8 cellular contexts compared by ENCODE assay signal in genomic region chr1:48093696-48094518, GRCh38.
DNase-seq lines count a peak whose midpoint lies in the region; ATAC-seq, FAIRE-seq and TF ChIP-seq lines count a peak whose summit lies in the region.

No MANE protein-coding gene starts in this region.

- H3K79me2 ChIP-seq in astrocyte (ENCODE audit: insufficient read depth, low read length) = no peaks in the 10 kb centered on the region

- H3K36me3 ChIP-seq in astrocyte (ENCODE audit: insufficient read depth, low read length) = no peaks in the 10 kb centered on the region

- no peak for FAIRE-seq in GM12892 (lab: Jason Lieb, UNC)
- FAIRE-seq in astrocyte (lab: Jason Lieb, UNC) = no peak

- no peaks in the 10 kb centered on the region for H3K36me3 Mint-ChIP-seq in astrocyte (ENCODE audit: low read depth, unreplicated experiment)

- no peak overlapping the region for H3K27ac ChIP-seq in astrocyte (ENCODE audit: low read depth, low read length)

- H3K27me3 ChIP-seq in astrocyte (ENCODE audit: insufficient read depth, low read length) = no peaks in the 10 kb centered on the region

- H3K9me3 Mint-ChIP-seq in astrocyte (ENCODE audit: unreplicated experiment) = peaks cover 11% of the 10 kb centered on the region

- DNase-seq in GM12892 (ENCODE audit: insufficient read length) = peak; percentile 59
- peak; percentile 67 for DNase-seq in NCI-H128 (lab: John Stamatoyannopoulos, UW; ENCODE audit: unreplicated experiment)
- DNase-seq in T-helper 2 cell = peak; percentile 17 to 65 (median 48)
- DNase-seq in astrocyte (ENCODE audit: low read depth) = peak; percentile 6
- DNase-seq in iris pigment epithelial cell (ENCODE audit: low read depth) = peak; percentile 50
- peak; percentile 65 to 73 for DNase-seq in stimulated activated CD4-positive, alpha-beta T cell treated with anti-CD3 and anti-CD28 coated beads, Interleukin-2, amount 100 ng/mL, for 48 hours

- no peaks in the 10 kb centered on the region for H3K9me3 ChIP-seq in astrocyte (ENCODE audit: insufficient read depth, low read depth, low read length)

- H3K4me1 Mint-ChIP-seq in astrocyte (ENCODE audit: low read depth, unreplicated experiment) = no peaks in the 10 kb centered on the region

- TF ChIP-seq CTCF in astrocyte (IDR thresholded peaks at IDR 0.05; ENCODE audit: insufficient read depth, low read depth, low read length) = peak; percentile 56

- H3K27me3 Mint-ChIP-seq in astrocyte (ENCODE audit: low read depth, unreplicated experiment) = peaks cover 58% of the 10 kb centered on the region

- H2AFZ ChIP-seq in astrocyte (ENCODE audit: low read depth, low read length) = no peak overlapping the region

- peak; percentile 99 for ATAC-seq in HG02759 (IDR thresholded peaks at IDR 0.05; ENCODE audit: unreplicated experiment)
- ATAC-seq in HG02970 (IDR thresholded peaks at IDR 0.05; ENCODE audit: low FRiP score, unreplicated experiment) = no peak

- H3K27ac Mint-ChIP-seq in astrocyte (ENCODE audit: unreplicated experiment) = no peak overlapping the region

- H4K20me1 ChIP-seq in astrocyte (ENCODE audit: insufficient read depth, low read length) = no peaks in the 10 kb centered on the region

- H3K4me3 Mint-ChIP-seq in astrocyte (ENCODE audit: unreplicated experiment) = no peak overlapping the region

- H3K4me2 ChIP-seq in astrocyte (ENCODE audit: low read length) = no peak overlapping the region

- no peak overlapping the region for H3K4me3 ChIP-seq in astrocyte (ENCODE audit: insufficient read depth, low read depth, low read length)

- no peaks in the 10 kb centered on the region for H3K4me1 ChIP-seq in astrocyte (ENCODE audit: insufficient read depth, low read length)

- no peak for TF ChIP-seq POLR2A in GM12892 (IDR thresholded peaks at IDR 0.05; ENCODE audit: low read depth, low read length)

- no peak overlapping the region for H3K9ac ChIP-seq in astrocyte (ENCODE audit: low read length)

Comparison
In these comparisons a context has a peak if more than half of its experiments do, and no peak if none do; other contexts are left out.
1. DNase-seq: peak in every context shown above with its lines; median percentile 69 in stimulated activated CD4-positive, alpha-beta T cell treated with anti-CD3 and anti-CD28 coated beads, Interleukin-2, amount 100 ng/mL, for 48 hours; 67 in NCI-H128; 59 in GM12892; 50 in iris pigment epithelial cell; 48 in T-helper 2 cell; 6 in astrocyte.